Comparison of ENCODE assay signal across 19 cellular contexts in the genomic region with DNA sequence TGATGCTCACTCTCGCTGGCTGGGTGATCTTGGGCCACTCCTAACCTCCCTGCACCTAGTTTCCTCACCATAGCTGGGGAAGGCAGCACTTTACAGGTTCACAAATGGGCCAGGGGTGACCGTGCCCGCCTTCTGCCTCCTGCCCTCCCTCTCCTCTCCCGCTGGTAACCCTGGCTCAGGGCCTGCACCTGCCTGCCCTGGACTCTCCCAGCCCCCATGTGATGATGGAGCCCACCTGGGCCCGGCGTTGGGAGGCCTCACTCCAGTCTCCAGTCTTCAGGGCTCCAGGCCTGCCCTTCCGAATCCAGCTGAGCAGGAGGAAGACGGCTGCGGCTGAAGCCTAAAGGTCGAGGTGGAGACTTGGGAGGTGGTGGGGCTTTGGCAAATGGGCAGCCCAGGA.
"Had no signal": no experiment of that assay in that cellular context is flagged by ENCODE, and none has a peak within 500 bp of the region (broad histone marks: within the 10 kb centered on the region; RNA-seq: fewer than 3 reads in every experiment).

No MANE protein-coding gene starts in this region.

- H3K4me3 ChIP-seq: heart left ventricle, lung, right lobe of liver, skin epidermis, transverse colon had no signal

- H3K36me3 Mint-ChIP-seq: naive thymus-derived CD4-positive, alpha-beta T cell; stimulated activated memory B cell treated with anti-CD40 and anti-IgM and Interleukin-4, amounts not matched to agents 10 μg/mL and 1 μg/mL and 100 μg/mL, for 72 hours had no signal

- H3K9me3 ChIP-seq: heart left ventricle, right lobe of liver, transverse colon had no signal

- H3K4me3 Mint-ChIP-seq: activated B cell treated with CpG ODN at 0.5 μM for 24 hours; activated CD8-positive, alpha-beta T cell treated with anti-CD3 and anti-CD28 coated beads, Interleukin-2, amount 10 ng/mL, durations not matched to agents 7 days and 5 days; activated naive CD8-positive, alpha-beta T cell treated with anti-CD3 and anti-CD28 coated beads for 36 hours; activated T-cell treated with anti-CD3 and anti-CD28 coated beads, Interleukin-2, amount 50 U/mL, for 4 hours; central memory CD8-positive, alpha-beta T cell; naive thymus-derived CD4-positive, alpha-beta T cell; stimulated activated memory B cell treated with anti-CD40 and anti-IgM and Interleukin-4, amounts not matched to agents 10 μg/mL and 1 μg/mL and 100 μg/mL, for 72 hours; T-helper 17 cell had no signal

- H3K27me3 ChIP-seq: right lobe of liver had no signal

- H3K27ac Mint-ChIP-seq: activated B cell treated with CpG ODN at 0.5 μM for 24 hours; activated CD8-positive, alpha-beta T cell treated with anti-CD3 and anti-CD28 coated beads, Interleukin-2, amount 10 ng/mL, durations not matched to agents 7 days and 5 days; activated naive CD8-positive, alpha-beta T cell treated with anti-CD3 and anti-CD28 coated beads for 36 hours; naive thymus-derived CD4-positive, alpha-beta T cell; stimulated activated memory B cell treated with anti-CD40 and anti-IgM and Interleukin-4, amounts not matched to agents 10 μg/mL and 1 μg/mL and 100 μg/mL, for 72 hours; T-helper 17 cell had no signal

- ATAC-seq: activated CD8-positive, alpha-beta T cell treated with anti-CD3 and anti-CD28 coated beads, Interleukin-2, amount 10 ng/mL, durations not matched to agents 7 days and 5 days; activated T-cell treated with anti-CD3 and anti-CD28 coated beads, Interleukin-2, amount 50 U/mL, for 4 hours; naive thymus-derived CD4-positive, alpha-beta T cell; right lobe of liver; T-helper 17 cell had no signal

- DNase-seq: activated B cell treated with CpG ODN at 0.5 μM for 24 hours; activated CD4-positive, alpha-beta T cell treated with anti-CD3 and anti-CD28 coated beads for 48 hours; activated CD8-positive, alpha-beta T cell treated with anti-CD3 and anti-CD28 coated beads, Interleukin-2, amount 10 ng/mL, durations not matched to agents 7 days and 5 days; activated naive CD4-positive, alpha-beta T cell treated with Interleukin-2 at 50 U/mL for 16 hours; activated naive CD8-positive, alpha-beta T cell treated with anti-CD3 and anti-CD28 coated beads for 36 hours; activated T-cell treated with anti-CD3 and anti-CD28 coated beads, Interleukin-2, amount 50 U/mL, for 4 hours; heart left ventricle; naive thymus-derived CD4-positive, alpha-beta T cell; stimulated activated CD4-positive, alpha-beta T cell treated with anti-CD3 and anti-CD28 coated beads, Interleukin-2, amount 100 ng/mL, for 24 hours; SW 1271; T-helper 17 cell; transverse colon had no signal

- H3K4me1 Mint-ChIP-seq: activated B cell treated with CpG ODN at 0.5 μM for 24 hours; central memory CD8-positive, alpha-beta T cell had no signal

- H3K27ac ChIP-seq: epithelial cell of prostate, heart left ventricle, parathyroid adenoma, right lobe of liver, transverse colon had no signal

- H3K36me3 ChIP-seq: heart left ventricle, right lobe of liver, transverse colon had no signal

- H3K4me1 ChIP-seq: heart left ventricle, parathyroid adenoma, right lobe of liver had no signal

- H3K27me3 Mint-ChIP-seq: central memory CD8-positive, alpha-beta T cell; T-helper 17 cell had no signal

- H3K9me3 Mint-ChIP-seq: activated B cell treated with CpG ODN at 0.5 μM for 24 hours; activated naive CD8-positive, alpha-beta T cell treated with anti-CD3 and anti-CD28 coated beads for 36 hours; activated T-cell treated with anti-CD3 and anti-CD28 coated beads, Interleukin-2, amount 50 U/mL, for 4 hours; central memory CD8-positive, alpha-beta T cell; stimulated activated memory B cell treated with anti-CD40 and anti-IgM and Interleukin-4, amounts not matched to agents 10 μg/mL and 1 μg/mL and 100 μg/mL, for 72 hours had no signal
